Comparison of ENCODE assay signal across 11 cellular contexts in genomic region chr11:17476317-17477083, GRCh38. TPM values are rescaled to one million over a fixed set of nuclear protein-coding genes. Genes with fewer than 3 reads are reported as not detected.
A peak's percentile ranks its signal among the peaks of the same experiment; 100 is the strongest.
DNase-seq lines count a peak whose midpoint lies in the region; ATAC-seq, FAIRE-seq and TF ChIP-seq lines count a peak whose summit lies in the region.
"Had no signal": no experiment of that assay in that cellular context is flagged by ENCODE, and none has a peak within 500 bp of the region (broad histone marks: within the 10 kb centered on the region; RNA-seq: fewer than 3 reads in every experiment).

TSS of gene ABCC8 (minus strand) at chr11:17476845. CDS start at chr11:17476776, 69 bp downstream.

- H3K4me3 ChIP-seq in mesodermal cell (ENCODE audit: extremely low read depth, insufficient read depth, low read length, poor library complexity, severe bottlenecking): peak within 1 kb of the TSS; percentile 33
- H3K4me3 ChIP-seq: GM23248 had no signal

- H3K4me1 ChIP-seq in mesodermal cell (ENCODE audit: control insufficient read depth, insufficient read depth, low read length, poor library complexity, severe bottlenecking): peaks cover 6% of the 10 kb centered on the region

- TF ChIP-seq CTCF in CD4-positive, alpha-beta T cell (IDR thresholded peaks at IDR 0.05): no peak

- no peak for FAIRE-seq in urothelium cell line (lab: Jason Lieb, UNC)

- H3K36me3 Mint-ChIP-seq in CD4-positive, alpha-beta T cell (ENCODE audit: low read depth): no peaks in the 10 kb centered on the region

- peak; percentile 47 for ATAC-seq in Right ventricle myocardium superior (ENCODE audit: poor library complexity)
- ATAC-seq in CD4-positive, alpha-beta T cell (ENCODE audit: poor library complexity): no peak

- no peaks in the 10 kb centered on the region for H3K9me3 Mint-ChIP-seq in CD4-positive, alpha-beta T cell

- no peak within 1 kb of the TSS for H3K27ac Mint-ChIP-seq in CD4-positive, alpha-beta T cell

- intact Hi-C loops in Right ventricle myocardium superior (cut with DNase I): no loop called here
- intact Hi-C loops in cardiac septum (cut with DNase I): no loop called here
- intact Hi-C loops in CD4-positive, alpha-beta T cell (cut with DNase I, micrococcal nuclease): no loop called here

- no peak within 1 kb of the TSS for H3K4me3 Mint-ChIP-seq in CD4-positive, alpha-beta T cell

- H3K27me3 ChIP-seq in CD4-positive, alpha-beta T cell (ENCODE audit: control insufficient read depth, insufficient read depth, low read length): peaks cover 35% of the 10 kb centered on the region

- no peaks in the 10 kb centered on the region for H3K4me1 Mint-ChIP-seq in CD4-positive, alpha-beta T cell (ENCODE audit: low read depth)

- no peaks in the 10 kb centered on the region for H3K36me3 ChIP-seq in mesodermal cell (ENCODE audit: control insufficient read depth, insufficient read depth, low read length)

- DNase-seq in Right ventricle myocardium superior (no peak), cardiac septum (ENCODE audit: low spot score) (no peak), urothelium cell line (ENCODE audit: low spot score) (peak; percentile 47), HCEC 1CT (no peak), NOMO-1 treated with dmso at 0.1 percent for 144 hours (lab: John Stamatoyannopoulos, UW; ENCODE audit: unreplicated experiment) (no peak)
- DNase-seq in CD4-positive, alpha-beta T cell: no peak
- DNase-seq: dermis blood vessel endothelial cell, GM23248 had no signal

- H3K9me3 ChIP-seq in mesodermal cell (ENCODE audit: control insufficient read depth, low read length): no peaks in the 10 kb centered on the region
- no peaks in the 10 kb centered on the region for H3K9me3 ChIP-seq in CD4-positive, alpha-beta T cell (ENCODE audit: control insufficient read depth, low read length)

- WGBS in mesodermal cell (ENCODE audit: insufficient coverage in 2 of 2), 2 experiments: 0 to 2% methylated on average over 12 to 39 of the region's 80 CpGs

- peaks cover 72% of the 10 kb centered on the region for H3K27me3 Mint-ChIP-seq in CD4-positive, alpha-beta T cell

- H3K27ac ChIP-seq in angular gyrus (ENCODE audit: low read depth, low read length): peak within 1 kb of the TSS; percentile 24
- no peak within 1 kb of the TSS for H3K27ac ChIP-seq in mesodermal cell (ENCODE audit: low read depth, low read length, severe bottlenecking)
- no peak within 1 kb of the TSS for H3K27ac ChIP-seq in CD4-positive, alpha-beta T cell (ENCODE audit: low read depth, low read length)
- H3K27ac ChIP-seq: GM23248 had no signal

- CTCF ChIA-PET in CD4-positive, alpha-beta T cell (lab: Charles Lee): no interaction called here

- POLR2A ChIA-PET in CD4-positive, alpha-beta T cell (lab: Charles Lee): no interaction called here

RNA-seq across cellular contexts. Expression of gene ABCC8, which starts in this region (rescaled TPM):
- 0.91 TPM for total RNA-seq in Right ventricle myocardium superior
- 3.9 TPM for total RNA-seq in cardiac septum
- polyA plus RNA-seq in mesodermal cell (2013, experiment 1 of 2): 0.59 TPM
- polyA plus RNA-seq in mesodermal cell (2013, experiment 2 of 2): 1.3 TPM
- not detected for total RNA-seq in CD4-positive, alpha-beta T cell
- total RNA-seq: dermis blood vessel endothelial cell, GM23248, LHCN-M2 had no signal
- polyA plus RNA-seq: GM23248 had no signal

Comparison
In these comparisons a context has a peak if more than half of its experiments do, and no peak if none do; other contexts are left out.
1. Peak in ATAC-seq in Right ventricle myocardium superior; RNA of the gene not detected or under 1 TPM.